In the genomic region with DNA sequence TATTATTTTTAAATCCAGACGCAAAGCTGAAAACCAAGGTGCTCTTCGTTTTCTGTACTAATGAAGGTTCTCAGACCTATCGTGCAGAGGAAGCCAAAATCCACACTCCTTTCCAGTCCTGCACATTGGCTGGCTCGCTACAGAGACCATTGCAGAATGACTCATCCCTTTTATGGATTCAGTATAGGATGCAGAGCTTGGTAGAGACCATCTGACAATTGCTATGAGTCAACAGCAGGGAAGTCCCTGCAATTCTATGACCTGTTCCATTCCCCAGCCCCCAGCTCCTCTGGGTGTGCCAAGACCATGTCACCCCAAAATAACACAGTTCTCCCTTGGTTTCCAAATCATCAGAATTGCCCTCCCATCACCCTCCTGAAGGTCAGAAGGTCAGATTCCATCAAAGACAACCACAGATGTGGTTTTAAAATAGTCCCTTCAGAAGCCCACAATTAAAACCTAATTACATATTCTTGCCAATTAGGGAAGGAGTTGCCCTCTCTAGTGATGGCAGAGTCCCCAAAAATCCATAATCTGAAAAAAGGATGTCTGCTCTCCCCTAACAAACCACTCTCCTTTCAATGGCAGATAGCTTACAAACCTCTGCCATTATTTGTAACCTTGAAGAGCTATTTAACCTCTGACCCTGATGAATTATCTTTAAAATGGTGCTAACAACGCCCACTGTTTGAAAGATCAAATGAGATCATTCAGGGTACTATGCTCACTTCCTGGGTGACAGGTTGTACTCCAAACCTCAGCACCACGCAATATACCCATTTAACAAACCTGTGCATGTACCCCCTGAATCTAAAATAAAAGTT, we compare ENCODE assay signal across 17 cellular contexts.
DNase-seq lines count a peak whose midpoint lies in the region; ATAC-seq, FAIRE-seq and TF ChIP-seq lines count a peak whose summit lies in the region.
"Had no signal": no experiment of that assay in that cellular context is flagged by ENCODE, and none has a peak within 500 bp of the region (broad histone marks: within the 10 kb centered on the region; RNA-seq: fewer than 3 reads in every experiment).

No MANE protein-coding gene starts in this region.

- H3K4me3 Mint-ChIP-seq in activated CD8-positive, alpha-beta T cell treated with anti-CD3 and anti-CD28 coated beads for 36 hours = no peak overlapping the region
- H3K4me3 Mint-ChIP-seq in activated CD8-positive, alpha-beta T cell treated with anti-CD3 and anti-CD28 coated beads, Interleukin-2, amount 10 ng/mL, durations not matched to agents 7 days and 5 days = no peak overlapping the region
- H3K4me3 Mint-ChIP-seq: activated naive CD4-positive, alpha-beta T cell treated with anti-CD3 and anti-CD28 coated beads, Interleukin-2, amount 50 U/mL, for 24 hours had no signal

- DNase-seq in activated CD8-positive, alpha-beta T cell treated with anti-CD3 and anti-CD28 coated beads for 36 hours = no peak
- no peak for DNase-seq in activated CD8-positive, alpha-beta T cell treated with anti-CD3 and anti-CD28 coated beads, Interleukin-2, amount 10 ng/mL, durations not matched to agents 7 days and 5 days
- DNase-seq in SK-MEL-5 (ENCODE audit: low read depth, low spot score) (peak; percentile 13), frontal cortex (ENCODE audit: low spot score in 2 of 2) (no peak), NCI-H2029 (lab: John Stamatoyannopoulos, UW) (no peak)
- DNase-seq in stimulated activated naive CD8-positive, alpha-beta T cell treated with anti-CD3 and anti-CD28 coated beads, Interleukin-15, Interleukin-2, amounts not matched to agents 100 U/mL and 50 U/mL, for 24 hours = peak; percentile 6
- DNase-seq: activated CD8-positive, alpha-beta memory T cell treated with anti-CD3 and anti-CD28 coated beads, Interleukin-2, amount 50 U/mL, for 48 hours; Calu3; heart right ventricle; IMR-90; NCI-H1694 treated with DMSO at 0.1 percent for 48 hours; trophoblast cell; WERI-Rb-1 had no signal

- H3K9me3 Mint-ChIP-seq in activated CD8-positive, alpha-beta T cell treated with anti-CD3 and anti-CD28 coated beads for 36 hours = no peaks in the 10 kb centered on the region
- H3K9me3 Mint-ChIP-seq in activated CD8-positive, alpha-beta T cell treated with anti-CD3 and anti-CD28 coated beads, Interleukin-2, amount 10 ng/mL, durations not matched to agents 7 days and 5 days (ENCODE audit: insufficient read depth) = no peaks in the 10 kb centered on the region
- H3K9me3 Mint-ChIP-seq: activated naive CD4-positive, alpha-beta T cell treated with anti-CD3 and anti-CD28 coated beads, Interleukin-2, amount 50 U/mL, for 24 hours had no signal

- peak; percentile 56 for ATAC-seq in activated CD8-positive, alpha-beta T cell treated with anti-CD3 and anti-CD28 coated beads for 36 hours
- ATAC-seq in activated CD8-positive, alpha-beta T cell treated with anti-CD3 and anti-CD28 coated beads, Interleukin-2, amount 10 ng/mL, durations not matched to agents 7 days and 5 days = no peak
- ATAC-seq in HG03378 (IDR thresholded peaks at IDR 0.05; ENCODE audit: unreplicated experiment) = peak; percentile 49
- ATAC-seq in stimulated activated naive CD8-positive, alpha-beta T cell treated with anti-CD3 and anti-CD28 coated beads, Interleukin-15, Interleukin-2, amounts not matched to agents 100 U/mL and 50 U/mL, for 24 hours = peak; percentile 69
- no peak for ATAC-seq in GM18909 (IDR thresholded peaks at IDR 0.05; ENCODE audit: poor library complexity, unreplicated experiment)
- ATAC-seq: heart right ventricle had no signal

- no peaks in the 10 kb centered on the region for H3K36me3 Mint-ChIP-seq in activated CD8-positive, alpha-beta T cell treated with anti-CD3 and anti-CD28 coated beads for 36 hours (ENCODE audit: low read depth)
- no peaks in the 10 kb centered on the region for H3K36me3 Mint-ChIP-seq in activated CD8-positive, alpha-beta T cell treated with anti-CD3 and anti-CD28 coated beads, Interleukin-2, amount 10 ng/mL, durations not matched to agents 7 days and 5 days (ENCODE audit: low read depth)
- H3K36me3 Mint-ChIP-seq: activated naive CD4-positive, alpha-beta T cell treated with anti-CD3 and anti-CD28 coated beads, Interleukin-2, amount 50 U/mL, for 24 hours had no signal

- in situ Hi-C loops in SK-MEL-5 (cut with HindIII; ENCODE audit: low pct_unique_long_range_greater_than_20kb, low sequenced_read_pairs) = no loop called here

- FAIRE-seq in frontal cortex (lab: Jason Lieb, UNC) = no peak

- CTCF ChIA-PET in activated CD8-positive, alpha-beta T cell treated with anti-CD3 and anti-CD28 coated beads for 36 hours (lab: Charles Lee) = no interaction called here
- CTCF ChIA-PET in activated CD8-positive, alpha-beta T cell treated with anti-CD3 and anti-CD28 coated beads, Interleukin-2, amount 10 ng/mL, durations not matched to agents 7 days and 5 days (lab: Charles Lee) = no interaction called here

- no peak for TF ChIP-seq CTCF in activated CD8-positive, alpha-beta T cell treated with anti-CD3 and anti-CD28 coated beads for 36 hours (IDR thresholded peaks at IDR 0.05)

- no peak overlapping the region for H3K27ac Mint-ChIP-seq in activated CD8-positive, alpha-beta T cell treated with anti-CD3 and anti-CD28 coated beads for 36 hours
- no peak overlapping the region for H3K27ac Mint-ChIP-seq in activated CD8-positive, alpha-beta T cell treated with anti-CD3 and anti-CD28 coated beads, Interleukin-2, amount 10 ng/mL, durations not matched to agents 7 days and 5 days
- H3K27ac Mint-ChIP-seq: activated naive CD4-positive, alpha-beta T cell treated with anti-CD3 and anti-CD28 coated beads, Interleukin-2, amount 50 U/mL, for 24 hours; progenitor cell of endocrine pancreas had no signal

- POLR2A ChIA-PET in activated CD8-positive, alpha-beta T cell treated with anti-CD3 and anti-CD28 coated beads for 36 hours (lab: Charles Lee) = no interaction called here
- POLR2A ChIA-PET in activated CD8-positive, alpha-beta T cell treated with anti-CD3 and anti-CD28 coated beads, Interleukin-2, amount 10 ng/mL, durations not matched to agents 7 days and 5 days (lab: Charles Lee) = no interaction called here

- peaks cover 17% of the 10 kb centered on the region for H3K27me3 Mint-ChIP-seq in activated CD8-positive, alpha-beta T cell treated with anti-CD3 and anti-CD28 coated beads for 36 hours
- peaks cover 8% of the 10 kb centered on the region for H3K27me3 Mint-ChIP-seq in activated CD8-positive, alpha-beta T cell treated with anti-CD3 and anti-CD28 coated beads, Interleukin-2, amount 10 ng/mL, durations not matched to agents 7 days and 5 days (ENCODE audit: low read depth)

- intact Hi-C loops in activated CD8-positive, alpha-beta T cell treated with anti-CD3 and anti-CD28 coated beads for 36 hours (cut with micrococcal nuclease) = no loop called here

- no peaks in the 10 kb centered on the region for H3K4me1 Mint-ChIP-seq in activated CD8-positive, alpha-beta T cell treated with anti-CD3 and anti-CD28 coated beads for 36 hours (ENCODE audit: low read depth)
- H3K4me1 Mint-ChIP-seq in activated CD8-positive, alpha-beta T cell treated with anti-CD3 and anti-CD28 coated beads, Interleukin-2, amount 10 ng/mL, durations not matched to agents 7 days and 5 days (ENCODE audit: low read depth) = no peaks in the 10 kb centered on the region
- H3K4me1 Mint-ChIP-seq: activated naive CD4-positive, alpha-beta T cell treated with anti-CD3 and anti-CD28 coated beads, Interleukin-2, amount 50 U/mL, for 24 hours had no signal

Comparison
In these comparisons a context has a peak if more than half of its experiments do, and no peak if none do; other contexts are left out.
1. ATAC-seq: peak in activated CD8-positive, alpha-beta T cell treated with anti-CD3 and anti-CD28 coated beads for 36 hours (single experiment), HG03378 (single experiment) and stimulated activated naive CD8-positive, alpha-beta T cell treated with anti-CD3 and anti-CD28 coated beads, Interleukin-15, Interleukin-2, amounts not matched to agents 100 U/mL and 50 U/mL, for 24 hours (single experiment); none in activated CD8-positive, alpha-beta T cell treated with anti-CD3 and anti-CD28 coated beads, Interleukin-2, amount 10 ng/mL, durations not matched to agents 7 days and 5 days (single experiment) and GM18909 (single experiment).
2. DNase-seq: peak in SK-MEL-5 (single experiment) and stimulated activated naive CD8-positive, alpha-beta T cell treated with anti-CD3 and anti-CD28 coated beads, Interleukin-15, Interleukin-2, amounts not matched to agents 100 U/mL and 50 U/mL, for 24 hours (single experiment); none in activated CD8-positive, alpha-beta T cell treated with anti-CD3 and anti-CD28 coated beads for 36 hours (single experiment), activated CD8-positive, alpha-beta T cell treated with anti-CD3 and anti-CD28 coated beads, Interleukin-2, amount 10 ng/mL, durations not matched to agents 7 days and 5 days (single experiment), frontal cortex (0 of 2) and NCI-H2029 (single experiment).